In the genomic region with DNA sequence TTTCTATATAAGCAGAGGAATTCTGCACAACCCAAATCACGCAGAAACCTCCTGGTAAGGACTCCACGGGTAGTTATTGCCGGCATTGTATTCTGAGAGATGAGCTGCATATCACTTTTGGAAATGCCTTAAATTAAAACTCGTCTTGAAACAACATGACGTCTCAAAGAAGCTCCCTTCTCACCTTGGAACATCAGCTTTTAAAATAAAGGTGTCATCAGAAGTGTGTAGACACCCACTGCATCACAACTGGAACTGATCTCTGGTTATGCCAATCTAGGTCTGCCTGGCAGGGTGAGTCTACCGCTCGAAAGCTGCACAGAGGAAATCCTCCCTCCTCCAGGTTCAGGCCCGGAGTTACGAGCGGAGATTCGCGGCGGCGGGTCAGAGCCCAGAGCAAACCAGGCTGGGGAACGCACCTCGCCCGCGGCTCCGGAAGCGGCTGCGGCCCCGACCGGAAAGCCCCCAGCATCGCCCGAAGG, we compare ENCODE assay signal across 8 cellular contexts. TPM values are rescaled to one million over a fixed set of nuclear protein-coding genes. Genes with fewer than 3 reads are reported as not detected.
DNase-seq lines count a peak whose midpoint lies in the region; ATAC-seq lines count a peak whose summit lies in the region.

No MANE protein-coding gene starts in this region.

- no peaks in the 10 kb centered on the region for H3K27me3 Mint-ChIP-seq in activated T-helper 17 cell treated with anti-CD3 and anti-CD28 coated beads, Interleukin-2, amount 50 U/mL, for 72 hours
- H3K27me3 Mint-ChIP-seq in stimulated activated memory B cell treated with anti-CD40 and anti-IgM and Interleukin-4, amounts not matched to agents 10 μg/mL and 1 μg/mL and 100 μg/mL, for 72 hours: no peaks in the 10 kb centered on the region

- H3K4me3 ChIP-seq in iPS-11a (ENCODE audit: low read depth, low read length): peak overlapping the region; percentile 74

- H3K4me3 Mint-ChIP-seq in activated T-helper 17 cell treated with anti-CD3 and anti-CD28 coated beads, Interleukin-2, amount 50 U/mL, for 72 hours: peak overlapping the region; percentile 89
- peak overlapping the region; percentile 90 for H3K4me3 Mint-ChIP-seq in stimulated activated memory B cell treated with anti-CD40 and anti-IgM and Interleukin-4, amounts not matched to agents 10 μg/mL and 1 μg/mL and 100 μg/mL, for 72 hours

- ATAC-seq in HG03066 (IDR thresholded peaks at IDR 0.05; ENCODE audit: low read depth, unreplicated experiment) (peak; percentile 12), GM18519 (IDR thresholded peaks at IDR 0.05; ENCODE audit: low FRiP score, unreplicated experiment) (no peak)
- peak; percentile 60 for ATAC-seq in activated T-helper 17 cell treated with anti-CD3 and anti-CD28 coated beads, Interleukin-2, amount 50 U/mL, for 72 hours (replicated peaks)
- peak; percentile 51 for ATAC-seq in stimulated activated memory B cell treated with anti-CD40 and anti-IgM and Interleukin-4, amounts not matched to agents 10 μg/mL and 1 μg/mL and 100 μg/mL, for 72 hours

- H3K36me3 Mint-ChIP-seq in activated T-helper 17 cell treated with anti-CD3 and anti-CD28 coated beads, Interleukin-2, amount 50 U/mL, for 72 hours (ENCODE audit: low read depth): peaks cover 4% of the 10 kb centered on the region
- H3K36me3 Mint-ChIP-seq in stimulated activated memory B cell treated with anti-CD40 and anti-IgM and Interleukin-4, amounts not matched to agents 10 μg/mL and 1 μg/mL and 100 μg/mL, for 72 hours: peaks cover 24% of the 10 kb centered on the region

- DNase-seq in DMS 273 treated with DMSO at 0.1 percent for 48 hours (lab: John Stamatoyannopoulos, UW): peak; percentile 66
- DNase-seq in DMS 273 (lab: John Stamatoyannopoulos, UW; ENCODE audit: unreplicated experiment): no peak
- DNase-seq in NCI-H2171 (lab: John Stamatoyannopoulos, UW): no peak

- H3K9me3 Mint-ChIP-seq in activated T-helper 17 cell treated with anti-CD3 and anti-CD28 coated beads, Interleukin-2, amount 50 U/mL, for 72 hours: no peaks in the 10 kb centered on the region
- no peaks in the 10 kb centered on the region for H3K9me3 Mint-ChIP-seq in stimulated activated memory B cell treated with anti-CD40 and anti-IgM and Interleukin-4, amounts not matched to agents 10 μg/mL and 1 μg/mL and 100 μg/mL, for 72 hours

- peaks cover 38% of the 10 kb centered on the region for H3K4me1 Mint-ChIP-seq in activated T-helper 17 cell treated with anti-CD3 and anti-CD28 coated beads, Interleukin-2, amount 50 U/mL, for 72 hours
- peaks cover 60% of the 10 kb centered on the region for H3K4me1 Mint-ChIP-seq in stimulated activated memory B cell treated with anti-CD40 and anti-IgM and Interleukin-4, amounts not matched to agents 10 μg/mL and 1 μg/mL and 100 μg/mL, for 72 hours

- H3K27ac Mint-ChIP-seq in activated T-helper 17 cell treated with anti-CD3 and anti-CD28 coated beads, Interleukin-2, amount 50 U/mL, for 72 hours: peak overlapping the region; percentile 92
- peak overlapping the region; percentile 94 for H3K27ac Mint-ChIP-seq in stimulated activated memory B cell treated with anti-CD40 and anti-IgM and Interleukin-4, amounts not matched to agents 10 μg/mL and 1 μg/mL and 100 μg/mL, for 72 hours

RNA-seq across cellular contexts. Expression of a gene that starts 1.0 kb away (rescaled TPM):
- total RNA-seq in activated T-helper 17 cell treated with anti-CD3 and anti-CD28 coated beads, Interleukin-2, amount 50 U/mL, for 72 hours: 10 to 100 TPM in 1 of 2 donors, 1 to 10 TPM in 1; 9.7 to 30.3 TPM
